In the genomic region with DNA sequence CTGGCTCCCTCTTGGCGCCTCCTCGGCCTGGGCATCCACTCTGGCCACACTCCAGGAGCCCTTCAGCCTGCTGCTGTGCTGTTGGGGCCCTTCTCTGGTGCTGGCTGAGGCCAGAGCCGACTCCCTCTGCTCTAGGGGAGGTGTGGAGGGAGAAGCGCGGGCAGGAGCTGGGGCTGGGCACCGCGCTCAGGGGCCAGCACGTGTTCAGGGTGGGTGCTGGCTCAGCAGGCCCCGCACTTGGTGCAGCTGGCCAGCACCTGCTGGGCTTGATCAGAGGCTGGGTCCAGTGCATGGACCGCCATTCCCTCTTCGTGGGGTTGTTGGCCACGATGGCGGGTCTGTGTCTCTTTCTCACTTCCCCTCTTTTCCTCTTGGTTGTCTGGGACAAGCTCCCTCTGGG, we compare ENCODE assay signal across 27 cellular contexts.
"Had no signal": no experiment of that assay in that cellular context is flagged by ENCODE, and none has a peak within 500 bp of the region (broad histone marks: within the 10 kb centered on the region; RNA-seq: fewer than 3 reads in every experiment).

No MANE protein-coding gene starts in this region.

- H3K27me3 ChIP-seq: pancreas, right lobe of liver, sigmoid colon, stomach, thyroid gland, tibial nerve, upper lobe of left lung, uterus had no signal

- H3K4me1 Mint-ChIP-seq: naive B cell; naive thymus-derived CD8-positive, alpha-beta T cell; nephron progenitor cell; neural crest cell; stimulated activated naive B cell treated with anti-CD40 and anti-IgM and Interleukin-4, amounts not matched to agents 10 μg/mL and 1 μg/mL and 100 μg/mL, for 72 hours had no signal

- DNase-seq: naive B cell; naive thymus-derived CD8-positive, alpha-beta T cell; nephron progenitor cell; occipital lobe; psoas muscle; right lobe of liver; sigmoid colon; small intestine; stimulated activated CD4-positive, alpha-beta T cell treated with anti-CD3 and anti-CD28 coated beads, Interleukin-15, amount 100 ng/mL, for 24 hours; stimulated activated CD4-positive, alpha-beta T cell treated with anti-CD3 and anti-CD28 coated beads, Interleukin-2, amount 100 ng/mL, for 24 hours; stimulated activated CD4-positive, alpha-beta T cell treated with anti-CD3 and anti-CD28 coated beads, Interleukin-2, amount 100 ng/mL, for 48 hours; stimulated activated CD4-positive, alpha-beta T cell treated with anti-CD3 and anti-CD28 coated beads, Interleukin-4, amount 100 ng/mL, for 24 hours; stimulated activated naive B cell treated with anti-CD40 and anti-IgM and Interleukin-4, amounts not matched to agents 10 μg/mL and 1 μg/mL and 100 μg/mL, for 72 hours; stimulated activated naive CD4-positive, alpha-beta T cell treated with Interleukin-2 at 50 U/mL for 16 hours; stomach; thyroid gland; trophoblast cell; uterus had no signal

- H3K27ac Mint-ChIP-seq: naive B cell; naive thymus-derived CD8-positive, alpha-beta T cell; natural killer cell treated with Interleukin-12 subunit alpha and Interleukin-12 subunit beta and Interleukin-15 and Interleukin-18, amount 100 ng/mL, for 72 hours; nephron progenitor cell; progenitor cell of endocrine pancreas; stimulated activated naive B cell treated with anti-CD40 and anti-IgM and Interleukin-4, amounts not matched to agents 10 μg/mL and 1 μg/mL and 100 μg/mL, for 72 hours; stimulated activated naive CD8-positive, alpha-beta T cell treated with anti-CD3 and anti-CD28 coated beads, Interleukin-15, Interleukin-2, amounts not matched to agents 100 ng/mL and 50 ng/mL, for 24 hours had no signal

- H3K4me1 ChIP-seq: pancreas, psoas muscle, right lobe of liver, sigmoid colon, stomach, tibial nerve, upper lobe of left lung, uterus had no signal

- H3K36me3 Mint-ChIP-seq: naive B cell; naive thymus-derived CD8-positive, alpha-beta T cell; natural killer cell treated with Interleukin-12 subunit alpha and Interleukin-12 subunit beta and Interleukin-15 and Interleukin-18, amount 100 ng/mL, for 72 hours; stimulated activated naive B cell treated with anti-CD40 and anti-IgM and Interleukin-4, amounts not matched to agents 10 μg/mL and 1 μg/mL and 100 μg/mL, for 72 hours had no signal

- H3K27me3 Mint-ChIP-seq: naive B cell; naive thymus-derived CD8-positive, alpha-beta T cell; natural killer cell treated with Interleukin-12 subunit alpha and Interleukin-12 subunit beta and Interleukin-15 and Interleukin-18, amount 100 ng/mL, for 72 hours; progenitor cell of endocrine pancreas; stimulated activated naive B cell treated with anti-CD40 and anti-IgM and Interleukin-4, amounts not matched to agents 10 μg/mL and 1 μg/mL and 100 μg/mL, for 72 hours; stimulated activated naive CD8-positive, alpha-beta T cell treated with anti-CD3 and anti-CD28 coated beads, Interleukin-15, Interleukin-2, amounts not matched to agents 100 ng/mL and 50 ng/mL, for 24 hours had no signal

- H3K9me3 ChIP-seq: right lobe of liver, sigmoid colon, thoracic aorta, thyroid gland, tibial nerve, uterus had no signal

- H3K27ac ChIP-seq: pancreas, psoas muscle, right lobe of liver, sigmoid colon, stomach, thoracic aorta, thyroid gland, tibial nerve, upper lobe of left lung, uterus had no signal

- H3K4me3 Mint-ChIP-seq: naive B cell; naive thymus-derived CD8-positive, alpha-beta T cell; natural killer cell treated with Interleukin-12 subunit alpha and Interleukin-12 subunit beta and Interleukin-15 and Interleukin-18, amount 100 ng/mL, for 72 hours; nephron progenitor cell; neural crest cell; stimulated activated naive B cell treated with anti-CD40 and anti-IgM and Interleukin-4, amounts not matched to agents 10 μg/mL and 1 μg/mL and 100 μg/mL, for 72 hours; stimulated activated naive CD8-positive, alpha-beta T cell treated with anti-CD3 and anti-CD28 coated beads, Interleukin-15, Interleukin-2, amounts not matched to agents 100 ng/mL and 50 ng/mL, for 24 hours had no signal

- H3K36me3 ChIP-seq: pancreas, right lobe of liver, sigmoid colon, stomach, thoracic aorta, thyroid gland, tibial nerve, upper lobe of left lung, uterus had no signal

- ATAC-seq: naive thymus-derived CD8-positive, alpha-beta T cell; natural killer cell treated with Interleukin-12 subunit alpha and Interleukin-12 subunit beta and Interleukin-15 and Interleukin-18, amount 100 ng/mL, for 72 hours; pancreas; psoas muscle; right cardiac atrium; stimulated activated naive B cell treated with anti-CD40 and anti-IgM and Interleukin-4, amounts not matched to agents 10 μg/mL and 1 μg/mL and 100 μg/mL, for 72 hours had no signal

- H3K4me3 ChIP-seq: pancreas, psoas muscle, right lobe of liver, sigmoid colon, stomach, thoracic aorta, thyroid gland, tibial nerve, upper lobe of left lung, uterus had no signal
